Comparison of ENCODE assay signal across 11 cellular contexts in genomic region chr6:52546192-52546591, GRCh38. TPM values are rescaled to one million over a fixed set of nuclear protein-coding genes. Genes with fewer than 3 reads are reported as not detected.
DNase-seq lines count a peak whose midpoint lies in the region; ATAC-seq and TF ChIP-seq lines count a peak whose summit lies in the region.
"Had no signal": no experiment of that assay in that cellular context is flagged by ENCODE, and none has a peak within 500 bp of the region (broad histone marks: within the 10 kb centered on the region; RNA-seq: fewer than 3 reads in every experiment).

No MANE protein-coding gene starts in this region.

- intact Hi-C loops in activated B cell treated with CpG ODN at 0.5 μM for 24 hours (cut with micrococcal nuclease) = loop anchor here (1.0 kb wide), 1 partner anchor 9 kb away; no protein-coding TSS in a partner anchor
- intact Hi-C loops in heart right ventricle (cut with DNase I) = no loop called here
- intact Hi-C loops in mucosa of descending colon (cut with DNase I, micrococcal nuclease) = no loop called here

- CTCF ChIA-PET in activated B cell treated with CpG ODN at 0.5 μM for 24 hours (lab: Charles Lee) = no interaction called here

- H3K27ac ChIP-seq in heart right ventricle = no peak overlapping the region
- H3K27ac ChIP-seq: PC-9 had no signal

- H3K36me3 ChIP-seq in heart right ventricle (no peaks in the 10 kb centered on the region), mucosa of descending colon (ENCODE audit: low read depth) (no peaks in the 10 kb centered on the region)

- TF ChIP-seq CTCF in GM20000 (IDR thresholded peaks at IDR 0.05; ENCODE audit: extremely low read depth, missing control alignments) (no peak), activated B cell treated with CpG ODN at 0.5 μM for 24 hours (IDR thresholded peaks at IDR 0.05) (no peak), heart right ventricle (IDR thresholded peaks at IDR 0.05) (no peak), mucosa of descending colon (IDR thresholded peaks at IDR 0.05) (no peak)

- peaks cover 9% of the 10 kb centered on the region for H3K36me3 Mint-ChIP-seq in activated B cell treated with CpG ODN at 0.5 μM for 24 hours (ENCODE audit: low read depth)

- no peak overlapping the region for H3K4me3 ChIP-seq in heart right ventricle
- H3K4me3 ChIP-seq in mucosa of descending colon = no peak overlapping the region
- H3K4me3 ChIP-seq: PC-9 had no signal

- H3K9me3 ChIP-seq in heart right ventricle (no peaks in the 10 kb centered on the region), mucosa of descending colon (no peaks in the 10 kb centered on the region)

- peak overlapping the region; percentile 29 for H3K4me3 Mint-ChIP-seq in activated B cell treated with CpG ODN at 0.5 μM for 24 hours
- H3K4me3 Mint-ChIP-seq: activated T-cell treated with anti-CD3 and anti-CD28 coated beads, Interleukin-2, amount 50 U/mL, for 4 hours had no signal

- peaks cover 34% of the 10 kb centered on the region for H3K4me1 Mint-ChIP-seq in activated B cell treated with CpG ODN at 0.5 μM for 24 hours

- no peaks in the 10 kb centered on the region for H3K9me3 Mint-ChIP-seq in activated B cell treated with CpG ODN at 0.5 μM for 24 hours
- H3K9me3 Mint-ChIP-seq: activated T-cell treated with anti-CD3 and anti-CD28 coated beads, Interleukin-2, amount 50 U/mL, for 4 hours had no signal

- peak overlapping the region; percentile 68 for H3K27ac Mint-ChIP-seq in activated B cell treated with CpG ODN at 0.5 μM for 24 hours

- H3K4me1 ChIP-seq in heart right ventricle = peaks cover 22 to 92% (median 83%) of the 10 kb centered on the region in 9 donors
- peaks cover 55% of the 10 kb centered on the region for H3K4me1 ChIP-seq in mucosa of descending colon (ENCODE audit: low read depth)

- no peaks in the 10 kb centered on the region for H3K27me3 ChIP-seq in heart right ventricle

- 82 to 84% methylated on average over 1 of the region's 1 CpG for WGBS in heart right ventricle, 2 donors

- POLR2A ChIA-PET in activated B cell treated with CpG ODN at 0.5 μM for 24 hours (lab: Charles Lee) = no interaction called here

- H3K27me3 Mint-ChIP-seq in activated B cell treated with CpG ODN at 0.5 μM for 24 hours = no peaks in the 10 kb centered on the region

- ATAC-seq in GM18498 (IDR thresholded peaks at IDR 0.05; ENCODE audit: unreplicated experiment) (peak; percentile 58), HG02973 (IDR thresholded peaks at IDR 0.05; ENCODE audit: unreplicated experiment) (peak; percentile 59), activated B cell treated with CpG ODN at 0.5 μM for 24 hours (ENCODE audit: low read depth) (peak; percentile 50), heart right ventricle (no peak), mucosa of descending colon (no peak)
- ATAC-seq: activated T-cell treated with anti-CD3 and anti-CD28 coated beads, Interleukin-2, amount 50 U/mL, for 4 hours had no signal

- peak; percentile 45 for DNase-seq in GM20000 (ENCODE audit: low spot score)
- no peak for DNase-seq in activated B cell treated with CpG ODN at 0.5 μM for 24 hours
- no peak for DNase-seq in heart right ventricle
- no peak for DNase-seq in glomerular visceral epithelial cell (ENCODE audit: extremely low spot score)
- DNase-seq in DMS53 treated with DMSO at 0.1 percent for 48 hours (lab: John Stamatoyannopoulos, UW; ENCODE audit: unreplicated experiment) = no peak
- no peak for DNase-seq in mucosa of descending colon
- DNase-seq: activated T-cell treated with anti-CD3 and anti-CD28 coated beads, Interleukin-2, amount 50 U/mL, for 4 hours; foreskin fibroblast; PC-9 had no signal

RNA-seq across cellular contexts. Expression of gene TRAM2, which starts 30.7 kb away (rescaled TPM):
- total RNA-seq in activated B cell treated with CpG ODN at 0.5 μM for 24 hours (9.1 and 9.9 TPM in 2 replicates), heart right ventricle (10 to 100 TPM in 7 of 10 donors, 1 to 10 TPM in 3; 7.9 to 17.3 (median 11.0) TPM), mucosa of descending colon (10 to 100 TPM; 20.3 to 25.0 (median 24.1) TPM)
- polyA plus RNA-seq in heart right ventricle = 1 to 10 TPM; 5.0 to 7.2 TPM

Comparison
In these comparisons a context has a peak if more than half of its experiments do, and no peak if none do; other contexts are left out.
1. ATAC-seq: peak in GM18498 (single experiment), HG02973 (single experiment) and activated B cell treated with CpG ODN at 0.5 μM for 24 hours (single experiment); none in heart right ventricle (0 of 8) and mucosa of descending colon (single experiment).